ENCODE assay signal across 8 cellular contexts in the genomic region with DNA sequence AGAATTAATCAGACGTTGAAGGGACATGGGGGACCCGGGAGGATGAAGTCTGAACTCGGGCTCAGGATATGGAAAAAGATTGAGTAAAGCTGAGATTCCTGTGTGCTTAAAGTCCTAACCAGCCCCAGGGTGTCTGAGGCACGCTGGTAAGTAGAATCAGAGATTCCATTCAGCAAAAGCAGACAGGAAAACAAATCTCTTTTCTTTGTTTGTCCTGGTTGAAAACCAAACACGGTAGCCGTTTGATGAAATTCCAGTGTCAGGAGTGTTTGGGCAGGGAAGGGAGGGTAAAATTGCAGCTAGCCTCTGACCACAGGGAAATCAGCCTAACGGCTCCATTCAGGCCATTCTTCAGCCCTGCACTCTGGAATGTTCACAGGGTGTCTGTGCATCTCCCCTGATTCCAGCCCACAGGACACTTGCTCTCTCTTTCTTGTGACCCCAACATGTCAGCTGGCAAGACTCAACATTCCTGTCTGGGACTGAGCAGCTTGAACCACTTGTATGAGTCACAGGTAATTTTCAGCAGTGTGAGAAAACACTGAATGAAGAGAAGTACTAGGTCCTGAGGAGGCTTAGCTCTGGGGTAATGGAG. TPM values are rescaled to one million over a fixed set of nuclear protein-coding genes. Genes with fewer than 3 reads are reported as not detected.
DNase-seq lines count a peak whose midpoint lies in the region; ATAC-seq, FAIRE-seq and TF ChIP-seq lines count a peak whose summit lies in the region.

No MANE protein-coding gene starts in this region.

- H3K14ac ChIP-seq in H1 (ENCODE audit: insufficient read length): no peak overlapping the region

- H3K4me1 Mint-ChIP-seq in naive B cell: peaks cover 29 to 51% (median 34%) of the 10 kb centered on the region in 3 donors

- no peak for TF ChIP-seq EP300 in H1 (IDR thresholded peaks at IDR 0.05; ENCODE audit: borderline replicate concordance in 1 of 2, low read depth in 2 of 2, low read length in 2 of 2)

- no peak overlapping the region for H4K8ac ChIP-seq in H1 (ENCODE audit: extremely low read depth, insufficient read depth, low read length)

- H3K23me2 ChIP-seq in H1 (ENCODE audit: low read depth, low read length): peaks cover 2% of the 10 kb centered on the region; the same call in 1 of the 2 replicates

- no peaks in the 10 kb centered on the region for H3K36me3 ChIP-seq in H1 (ENCODE audit: control insufficient read depth in 2 of 4, insufficient read depth in 4 of 4, low read length in 3 of 4)

- TF ChIP-seq POLR2A in H1 (IDR thresholded peaks at IDR 0.05; ENCODE audit: control extremely low read depth in 1 of 2, low read depth in 2 of 2, low read length in 2 of 2): no peak

- no peak overlapping the region; a peak in 1 of 7 replicates for H3K9ac ChIP-seq in H1 (replicated peaks in 1 of 4; ENCODE audit: extremely low read depth in 1 of 4, low read depth in 3 of 4, low read length in 3 of 4)

- H4K5ac ChIP-seq in H1 (ENCODE audit: insufficient read length, low read depth, low read length): no peak overlapping the region

- DNase-seq in GM12864 (ENCODE audit: low read depth): no peak
- DNase-seq in NCI-H774 (lab: John Stamatoyannopoulos, UW): peak; percentile 17
- DNase-seq in H1 (ENCODE audit: low read depth in 1 of 2, low spot score in 2 of 2): no peak
- DNase-seq in naive B cell: no peak
- no peak for DNase-seq in NCI-H2171 (lab: John Stamatoyannopoulos, UW)

- H3K4me3 Mint-ChIP-seq in naive B cell: peak overlapping the region in 3 of 8 donors; percentile 22 to 91 (median 75)

- H3K18ac ChIP-seq in H1 (ENCODE audit: extremely low read depth, low read length): no peak overlapping the region; the same call in 1 of the 2 replicates

- peak overlapping the region; percentile 62; the same call in 1 of the 2 replicates for H3K4me3 ChIP-seq in GM12864 (ENCODE audit: low read depth, low read length)
- H3K4me3 ChIP-seq in H1 (ENCODE audit: extremely low read depth in 1 of 4, insufficient read depth in 2 of 4, low read depth in 3 of 4, low read length in 4 of 4): peak overlapping the region in 1 of 4 experiments; percentile 5; a peak in 1 of 8 replicates

- peak overlapping the region; percentile 25 for H2BK120ac ChIP-seq in H1 (replicated peaks; ENCODE audit: low read depth, low read length)

- H3K4ac ChIP-seq in H1 (replicated peaks; ENCODE audit: insufficient read length, low read depth, low read length): peak overlapping the region; percentile 10

- H4K20me1 ChIP-seq in H1 (replicated peaks in 1 of 2; ENCODE audit: control insufficient read depth in 1 of 2, insufficient read depth in 2 of 2, low read length in 2 of 2): no peaks in the 10 kb centered on the region

- no peaks in the 10 kb centered on the region for H3K27me3 ChIP-seq in H1 (replicated peaks in 1 of 4; ENCODE audit: control insufficient read depth in 3 of 4, extremely low read depth in 1 of 4, insufficient read depth in 3 of 4, low read length in 3 of 4)

- peaks cover 6 to 14% (median 13%) of the 10 kb centered on the region in 4 experiments for H3K4me1 ChIP-seq in H1 (replicated peaks in 1 of 4; ENCODE audit: control insufficient read depth in 3 of 4, insufficient read depth in 4 of 4, low read length in 3 of 4)

- H4K91ac ChIP-seq in H1 (replicated peaks; ENCODE audit: insufficient read length, low read length): peak overlapping the region; percentile 5

- CTCF ChIA-PET in H1 (lab: Charles Lee; ENCODE audit: partially characterized antibody): interaction anchor here (0.9 to 2.3 kb wide), 6 partner anchors 10 to 180 kb away, joined by 3 to 10 read pairs (median 5); no protein-coding TSS in a partner anchor

- H2BK15ac ChIP-seq in H1 (ENCODE audit: low read length): no peak overlapping the region

- H2AFZ ChIP-seq in H1 (ENCODE audit: low read length): peak overlapping the region; percentile 79

- H3K36me3 Mint-ChIP-seq in naive B cell: no peaks in the 10 kb centered on the region

- H2AK5ac ChIP-seq in H1 (ENCODE audit: low read depth, low read length): no peak overlapping the region

- no peaks in the 10 kb centered on the region for H3K9me3 Mint-ChIP-seq in naive B cell

- POLR2A ChIA-PET in H1 (lab: Charles Lee; ENCODE audit: partially characterized antibody): interaction anchor here (1.0 to 3.9 kb wide), 5 partner anchors 11 to 119 kb away, joined by 3 to 16 read pairs (median 4); no protein-coding TSS in a partner anchor

- ATAC-seq in naive B cell (ENCODE audit: low read depth in 2 of 2): no peak
- no peak for ATAC-seq in HG02763 (IDR thresholded peaks at IDR 0.05; ENCODE audit: unreplicated experiment)
- no peak for ATAC-seq in GM18519 (IDR thresholded peaks at IDR 0.05; ENCODE audit: low FRiP score, unreplicated experiment)
- ATAC-seq in GM21576 (IDR thresholded peaks at IDR 0.05; ENCODE audit: unreplicated experiment): no peak

- peak overlapping the region; percentile 5; the same call in 1 of the 2 replicates for H2BK12ac ChIP-seq in H1 (ENCODE audit: low read depth, low read length)

- H3K23ac ChIP-seq in H1 (ENCODE audit: insufficient read length): no peak overlapping the region

- peak overlapping the region; percentile 38 to 40 for H3K4me2 ChIP-seq in H1 (ENCODE audit: insufficient read depth in 1 of 2, low read depth in 2 of 2, low read length in 2 of 2)

- H3K27ac Mint-ChIP-seq in naive B cell: peak overlapping the region in 4 of 6 donors; percentile 5 to 96 (median 69)

- no peaks in the 10 kb centered on the region for H3K27me3 Mint-ChIP-seq in naive B cell

- peak overlapping the region; percentile 50; the same call in 1 of the 2 replicates for H3K27ac ChIP-seq in H1 (ENCODE audit: low read depth, low read length)

- no peaks in the 10 kb centered on the region for H3K79me2 ChIP-seq in H1 (ENCODE audit: control insufficient read depth in 1 of 2, insufficient read depth in 2 of 2, low read length in 2 of 2)

- no peaks in the 10 kb centered on the region for H3K79me1 ChIP-seq in H1 (ENCODE audit: low read depth, low read length)

- no peak overlapping the region for H2BK20ac ChIP-seq in H1 (ENCODE audit: low read length)

- no peaks in the 10 kb centered on the region for H3K9me3 ChIP-seq in H1 (ENCODE audit: insufficient read depth in 2 of 2, low read depth in 1 of 2, low read length in 1 of 2)

- peak; percentile 75 for FAIRE-seq in H1 (lab: Jason Lieb, UNC)

- no peak overlapping the region for H3K56ac ChIP-seq in H1 (replicated peaks; ENCODE audit: insufficient read length, low read depth, low read length)

- TF ChIP-seq CTCF in GM12864 (IDR thresholded peaks at IDR 0.05; ENCODE audit: low read depth, low read length, missing control alignments): no peak
- no peak for TF ChIP-seq CTCF in H1 (IDR thresholded peaks at IDR 0.05; ENCODE audit: control extremely low read depth in 1 of 3, insufficient read depth in 1 of 3, low read depth in 1 of 3, low read length in 3 of 3)

- TF ChIP-seq RAD21 in H1 (IDR thresholded peaks at IDR 0.05 in 1 of 2, conservative IDR thresholded peaks at IDR 0.05 in 1 of 2; ENCODE audit: low read depth in 2 of 2, low read length in 2 of 2): no peak

- no peak overlapping the region; the same call in 1 of the 2 replicates for H2BK5ac ChIP-seq in H1 (ENCODE audit: low read depth, low read length)

- WGBS in H1 (ENCODE audit: extremely low coverage in 1 of 2, insufficient coverage in 1 of 2, insufficient read length in 1 of 2, insufficient replicate concordance in 2 of 2, low coverage in 1 of 2, low lambda C conversion rate in 2 of 2, missing lambda C conversion rate in 1 of 2), 2 experiments: 32% methylated on average over 7 of the region's 7 CpGs; no CpG with 5 or more reads in 1 of the 2 experiments

TF ChIP-seq in H1, 55 proteins besides CTCF, POLR2A, EP300 and RAD21:
- TF ChIP-seq TEAD4 (IDR thresholded peaks at IDR 0.05; ENCODE audit: low read depth, low read length) (peak; percentile 38; the same call in 1 of the 2 replicates), ATF2 (IDR thresholded peaks at IDR 0.05; ENCODE audit: low read length) (no peak)
TF ChIP-seq in H1: peak in this region for 1.

RNA-seq across cellular contexts. Expression of gene NINJ2, which starts 31.0 kb away (rescaled TPM):
- total RNA-seq in H1 (2021; fragmentation: NEBNext Ultra II Directional; extraction: Animal tissue kit (Norgen Biotek cat#: 25700)): not detected in 2 replicates
- polyA plus RNA-seq in H1 (2011; rRNA removed) (1.4 and 1.5 TPM in 2 replicates), naive B cell (ENCODE audit: low read depth in 6 of 6) (10 to 100 TPM in 5 of 6 donors, 1 to 10 TPM in 1; 9.6 to 28.9 (median 11.5) TPM)
- 1.1 TPM for polyA plus RNA-seq in H1 (2011; cell fraction: cytosol; rRNA removed)
- 1.2 TPM for polyA plus RNA-seq in H1 (2011; cell fraction: nucleus; rRNA removed)
- 0.67 to 1.2 TPM (median 1.0 TPM) in 3 of 4 replicates, not detected in the other for polyA plus RNA-seq in H1 (2012, experiment 1 of 2)
- polyA plus RNA-seq in H1 (2012, experiment 2 of 2): 0.98 TPM
- 0.12 TPM for polyA plus RNA-seq in H1 (2013, experiment 1 of 2)
- 0.29 TPM for polyA plus RNA-seq in H1 (2013, experiment 2 of 2)
- polyA minus RNA-seq in H1 (2011; rRNA and poly(A)+ RNA removed): 0.25 and 1.1 TPM in 2 replicates
- not detected for polyA minus RNA-seq in H1 (2011; cell fraction: cytosol; rRNA and poly(A)+ RNA removed)
- polyA minus RNA-seq in H1 (2011; cell fraction: nucleus; rRNA and poly(A)+ RNA removed): not detected
